Comparison of ENCODE assay signal across 28 cellular contexts in the genomic region with DNA sequence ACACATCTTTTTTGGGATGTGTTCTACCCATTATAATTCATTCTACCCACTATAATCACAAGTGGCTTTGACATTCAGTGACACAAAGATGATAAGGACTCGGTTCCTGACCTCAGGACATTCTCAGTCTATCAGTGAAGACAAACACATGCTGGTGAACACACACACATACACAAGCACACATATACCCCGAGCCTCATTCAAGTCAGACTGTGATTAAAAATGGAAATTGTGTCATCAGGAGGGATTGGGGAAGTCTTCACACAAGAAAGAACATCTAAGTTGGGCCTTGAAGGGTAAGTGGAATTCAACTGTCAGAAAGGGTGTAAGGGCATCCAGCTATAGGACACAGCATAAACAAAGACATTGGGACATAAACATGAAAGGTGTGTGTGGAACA. TPM values are rescaled to one million over a fixed set of nuclear protein-coding genes. Genes with fewer than 3 reads are reported as not detected.
"Had no signal": no experiment of that assay in that cellular context is flagged by ENCODE, and none has a peak within 500 bp of the region (broad histone marks: within the 10 kb centered on the region; RNA-seq: fewer than 3 reads in every experiment).

No MANE protein-coding gene starts in this region.

- H3K4me1 Mint-ChIP-seq: activated B cell treated with CpG ODN at 0.5 μM for 24 hours; activated CD4-positive, alpha-beta T cell treated with anti-CD3 and anti-CD28 coated beads, Interleukin-2, amount 10 ng/mL, durations not matched to agents 24 days and 14 days; activated CD8-positive, alpha-beta memory T cell treated with anti-CD3 and anti-CD28 coated beads, Interleukin-2, amount 10 ng/mL, durations not matched to agents 7 days and 5 days; activated naive CD4-positive, alpha-beta T cell treated with anti-CD3 and anti-CD28 coated beads, Interleukin-2, amount 50 U/mL, for 24 hours had no signal

- ATAC-seq: activated CD8-positive, alpha-beta memory T cell treated with anti-CD3 and anti-CD28 coated beads, Interleukin-2, amount 10 ng/mL, durations not matched to agents 7 days and 5 days; Panc1; T-helper 17 cell had no signal

- H3K27ac Mint-ChIP-seq: activated B cell treated with CpG ODN at 0.5 μM for 24 hours; activated CD4-positive, alpha-beta T cell treated with anti-CD3 and anti-CD28 coated beads, Interleukin-2, amount 10 ng/mL, durations not matched to agents 24 days and 14 days; activated CD8-positive, alpha-beta memory T cell treated with anti-CD3 and anti-CD28 coated beads, Interleukin-2, amount 10 ng/mL, durations not matched to agents 7 days and 5 days; activated naive CD4-positive, alpha-beta T cell treated with anti-CD3 and anti-CD28 coated beads, Interleukin-2, amount 50 U/mL, for 24 hours; activated T-cell treated with anti-CD3 and anti-CD28 coated beads, Interleukin-2, amount 50 U/mL, for 24 hours; activated T-helper 1 cell treated with anti-CD3 and anti-CD28 coated beads, Interleukin-12 subunit alpha, Interleukin-12 subunit beta, Interleukin-2, Interleukin-4 antibody, amounts not matched to agents 30 ng/mL and 10 ng/mL and 1 ng/mL, durations not matched to agents 14 hours and 24 hours and 36 hours; T-helper 17 cell had no signal

- H3K36me3 Mint-ChIP-seq: activated CD8-positive, alpha-beta memory T cell treated with anti-CD3 and anti-CD28 coated beads, Interleukin-2, amount 10 ng/mL, durations not matched to agents 7 days and 5 days; activated naive CD4-positive, alpha-beta T cell treated with anti-CD3 and anti-CD28 coated beads, Interleukin-2, amount 50 U/mL, for 24 hours had no signal

- H3K9me3 Mint-ChIP-seq: activated B cell treated with CpG ODN at 0.5 μM for 24 hours; activated CD4-positive, alpha-beta T cell treated with anti-CD3 and anti-CD28 coated beads, Interleukin-2, amount 10 ng/mL, durations not matched to agents 24 days and 14 days; activated naive CD4-positive, alpha-beta T cell treated with anti-CD3 and anti-CD28 coated beads, Interleukin-2, amount 50 U/mL, for 24 hours; activated T-cell treated with anti-CD3 and anti-CD28 coated beads, Interleukin-2, amount 50 U/mL, for 24 hours; activated T-helper 1 cell treated with anti-CD3 and anti-CD28 coated beads, Interleukin-12 subunit alpha, Interleukin-12 subunit beta, Interleukin-2, Interleukin-4 antibody, amounts not matched to agents 30 ng/mL and 10 ng/mL and 1 ng/mL, durations not matched to agents 14 hours and 24 hours and 36 hours had no signal

- H3K4me3 Mint-ChIP-seq: activated B cell treated with CpG ODN at 0.5 μM for 24 hours; activated CD4-positive, alpha-beta T cell treated with anti-CD3 and anti-CD28 coated beads, Interleukin-2, amount 10 ng/mL, durations not matched to agents 24 days and 14 days; activated CD8-positive, alpha-beta memory T cell treated with anti-CD3 and anti-CD28 coated beads, Interleukin-2, amount 10 ng/mL, durations not matched to agents 7 days and 5 days; activated naive CD4-positive, alpha-beta T cell treated with anti-CD3 and anti-CD28 coated beads, Interleukin-2, amount 50 U/mL, for 24 hours; activated T-cell treated with anti-CD3 and anti-CD28 coated beads, Interleukin-2, amount 50 U/mL, for 24 hours; activated T-helper 1 cell treated with anti-CD3 and anti-CD28 coated beads, Interleukin-12 subunit alpha, Interleukin-12 subunit beta, Interleukin-2, Interleukin-4 antibody, amounts not matched to agents 30 ng/mL and 10 ng/mL and 1 ng/mL, durations not matched to agents 14 hours and 24 hours and 36 hours; T-helper 17 cell had no signal

- DNase-seq: activated B cell treated with CpG ODN at 0.5 μM for 24 hours; activated CD4-positive, alpha-beta T cell treated with anti-CD3 and anti-CD28 coated beads for 1 hour; activated CD4-positive, alpha-beta T cell treated with anti-CD3 and anti-CD28 coated beads, Interleukin-2, amount 10 ng/mL, durations not matched to agents 24 days and 14 days; activated CD4-positive, alpha-beta T cell treated with anti-CD3 and anti-CD28 coated beads, Interleukin-2, amount 50 U/mL, for 48 hours; activated CD8-positive, alpha-beta memory T cell treated with anti-CD3 and anti-CD28 coated beads, Interleukin-2, amount 10 ng/mL, durations not matched to agents 7 days and 5 days; activated effector memory CD4-positive, alpha-beta T cell treated with Interleukin-2 at 50 U/mL for 16 hours; activated naive CD4-positive, alpha-beta T cell; activated T-cell treated with anti-CD3 and anti-CD28 coated beads, Interleukin-2, amount 50 U/mL, for 24 hours; aorta; IMR-90; KBM-7; MV-4-11; NCI-H1092 treated with DMSO at 0.1 percent for 48 hours; NCI-H1417 treated with DMSO at 0.1 percent for 48 hours; NCI-H1694; NCI-H2029; NCI-H510A treated with DMSO at 0.1 percent for 48 hours; NCI-H69; NK-92 treated with Interleukin-12 subunit alpha and Interleukin-12 subunit beta, amount 100 ng/mL, for 24 hours; OCI-M1; RPMI8226; SHP77; T-helper 17 cell; T-helper 9 cell had no signal

RNA-seq across cellular contexts. Expression of gene LAD1, which starts 2.6 kb away (rescaled TPM):
- total RNA-seq: activated B cell treated with CpG ODN at 0.5 μM for 24 hours; activated CD4-positive, alpha-beta T cell treated with anti-CD3 and anti-CD28 coated beads, Interleukin-2, amount 10 ng/mL, durations not matched to agents 24 days and 14 days; activated CD8-positive, alpha-beta memory T cell treated with anti-CD3 and anti-CD28 coated beads, Interleukin-2, amount 10 ng/mL, durations not matched to agents 7 days and 5 days; activated T-helper 1 cell treated with anti-CD3 and anti-CD28 coated beads, Interleukin-12 subunit alpha, Interleukin-12 subunit beta, Interleukin-2, Interleukin-4 antibody, amounts not matched to agents 30 ng/mL and 10 ng/mL and 1 ng/mL, durations not matched to agents 14 hours and 24 hours and 36 hours; T-helper 17 cell had no signal

RNA-seq across cellular contexts. Expression of gene TNNI1, which starts 19.8 kb away (rescaled TPM):
- total RNA-seq: activated B cell treated with CpG ODN at 0.5 μM for 24 hours; activated CD4-positive, alpha-beta T cell treated with anti-CD3 and anti-CD28 coated beads, Interleukin-2, amount 10 ng/mL, durations not matched to agents 24 days and 14 days; activated CD8-positive, alpha-beta memory T cell treated with anti-CD3 and anti-CD28 coated beads, Interleukin-2, amount 10 ng/mL, durations not matched to agents 7 days and 5 days; activated T-helper 1 cell treated with anti-CD3 and anti-CD28 coated beads, Interleukin-12 subunit alpha, Interleukin-12 subunit beta, Interleukin-2, Interleukin-4 antibody, amounts not matched to agents 30 ng/mL and 10 ng/mL and 1 ng/mL, durations not matched to agents 14 hours and 24 hours and 36 hours; aorta; IMR-90; M059J; T-helper 17 cell had no signal
- polyA plus RNA-seq: IMR-90 had no signal

RNA-seq across cellular contexts. Expression of gene TNNT2, which starts 24.2 kb away (rescaled TPM):
- total RNA-seq: activated B cell treated with CpG ODN at 0.5 μM for 24 hours; activated CD4-positive, alpha-beta T cell treated with anti-CD3 and anti-CD28 coated beads, Interleukin-2, amount 10 ng/mL, durations not matched to agents 24 days and 14 days; activated CD8-positive, alpha-beta memory T cell treated with anti-CD3 and anti-CD28 coated beads, Interleukin-2, amount 10 ng/mL, durations not matched to agents 7 days and 5 days; activated T-helper 1 cell treated with anti-CD3 and anti-CD28 coated beads, Interleukin-12 subunit alpha, Interleukin-12 subunit beta, Interleukin-2, Interleukin-4 antibody, amounts not matched to agents 30 ng/mL and 10 ng/mL and 1 ng/mL, durations not matched to agents 14 hours and 24 hours and 36 hours; M059J; T-helper 17 cell had no signal
